Comparison of ENCODE assay signal across 29 cellular contexts in genomic region chr6:3726421-3726820, GRCh38. TPM values are rescaled to one million over a fixed set of nuclear protein-coding genes. Genes with fewer than 3 reads are reported as not detected.
DNase-seq lines count a peak whose midpoint lies in the region; ATAC-seq and TF ChIP-seq lines count a peak whose summit lies in the region.
"Had no signal": no experiment of that assay in that cellular context is flagged by ENCODE, and none has a peak within 500 bp of the region (broad histone marks: within the 10 kb centered on the region; RNA-seq: fewer than 3 reads in every experiment).

No MANE protein-coding gene starts in this region.

- TF ChIP-seq POLR2A in spleen (IDR thresholded peaks at IDR 0.05) = no peak

- H3K27ac ChIP-seq in spleen = no peak overlapping the region
- H3K27ac ChIP-seq: pancreas, SK-N-MC had no signal

- TF ChIP-seq CTCF in endothelial cell (IDR thresholded peaks at IDR 0.05; ENCODE audit: unreplicated experiment) = no peak
- TF ChIP-seq CTCF in spleen (IDR thresholded peaks at IDR 0.05 in 8 of 11, conservative IDR thresholded peaks at IDR 0.05 in 3 of 11) = no peak
- TF ChIP-seq CTCF in MCF 10A (IDR thresholded peaks at IDR 0.05; ENCODE audit: unreplicated experiment) = no peak

- H3K4me1 Mint-ChIP-seq in endothelial cell (ENCODE audit: unreplicated experiment) (peaks cover 9% of the 10 kb centered on the region), MCF 10A (ENCODE audit: insufficient read depth, unreplicated experiment) (no peaks in the 10 kb centered on the region)
- H3K4me1 Mint-ChIP-seq: activated B cell treated with CpG ODN at 0.5 μM for 24 hours; central memory CD8-positive, alpha-beta T cell had no signal

- H3K27ac Mint-ChIP-seq in endothelial cell (ENCODE audit: unreplicated experiment) (no peak overlapping the region), MCF 10A (ENCODE audit: low read depth, unreplicated experiment) (no peak overlapping the region)
- H3K27ac Mint-ChIP-seq: activated B cell treated with CpG ODN at 0.5 μM for 24 hours; activated CD4-positive, alpha-beta T cell treated with anti-CD3 and anti-CD28 coated beads, Interleukin-2, amount 10 ng/mL, durations not matched to agents 7 days and 5 days; CD8-positive, alpha-beta T cell; dendritic cell treated with granulocyte-macrophage colony-stimulating factor and Interleukin-4, amounts not matched to agents 40 ng/mL and 50 ng/mL, for 4 days had no signal

- H3K4me3 Mint-ChIP-seq in endothelial cell (ENCODE audit: unreplicated experiment) (peak overlapping the region; percentile 51), MCF 10A (ENCODE audit: unreplicated experiment) (no peak overlapping the region)
- H3K4me3 Mint-ChIP-seq: activated B cell treated with CpG ODN at 0.5 μM for 24 hours; activated CD4-positive, alpha-beta T cell treated with anti-CD3 and anti-CD28 coated beads, Interleukin-2, amount 10 ng/mL, durations not matched to agents 7 days and 5 days; CD8-positive, alpha-beta T cell; central memory CD8-positive, alpha-beta T cell; dendritic cell treated with granulocyte-macrophage colony-stimulating factor and Interleukin-4, amounts not matched to agents 40 ng/mL and 50 ng/mL, for 4 days; naive thymus-derived CD8-positive, alpha-beta T cell had no signal

- no TSS peak for BruUV-seq in MCF 10A (replicated peaks; lab: Mats Ljungman, UMichigan)

- H3K9me3 ChIP-seq in spleen = no peaks in the 10 kb centered on the region
- H3K9me3 ChIP-seq: BE2C, pancreas had no signal

- H3K27me3 Mint-ChIP-seq in endothelial cell (ENCODE audit: unreplicated experiment) = no peaks in the 10 kb centered on the region
- no peaks in the 10 kb centered on the region for H3K27me3 Mint-ChIP-seq in MCF 10A (ENCODE audit: insufficient read depth, unreplicated experiment)
- H3K27me3 Mint-ChIP-seq: activated B cell treated with CpG ODN at 0.5 μM for 24 hours; dendritic cell treated with granulocyte-macrophage colony-stimulating factor and Interleukin-4, amounts not matched to agents 40 ng/mL and 50 ng/mL, for 4 days had no signal

- CTCF ChIA-PET in MCF 10A (lab: Yijun Ruan, JAX) = interaction anchor here (0.7 to 1.2 kb wide), 2 partner anchors 198 to 329 kb away, joined by 3 read pairs; no protein-coding TSS in a partner anchor

- DNase-seq in RPMI8226 (peak; percentile 59), endothelial cell (ENCODE audit: low spot score) (no peak), spleen (peak; percentile 43), MCF 10A (ENCODE audit: unreplicated experiment) (no peak), H7 (no peak)
- DNase-seq in stimulated activated CD4-positive, alpha-beta T cell treated with anti-CD3 and anti-CD28 coated beads, Interleukin-2, amount 100 ng/mL, for 24 hours = no peak
- no peak for DNase-seq in activated CD4-positive, alpha-beta T cell treated with anti-CD3 and anti-CD28 coated beads, Interleukin-2, amount 50 U/mL, for 4 hours
- DNase-seq: ACHN; activated B cell treated with CpG ODN at 0.5 μM for 24 hours; activated CD4-positive, alpha-beta T cell treated with anti-CD3 and anti-CD28 coated beads, Interleukin-2, amount 10 ng/mL, durations not matched to agents 7 days and 5 days; activated effector memory CD4-positive, alpha-beta T cell treated with anti-CD3 and anti-CD28 coated beads, Interleukin-2, amount 50 U/mL, for 16 hours; activated T-cell treated with anti-CD3 and anti-CD28 coated beads, Interleukin-2, amount 50 U/mL, for 1 hour; BE2C; CD8-positive, alpha-beta T cell; foreskin melanocyte; GOT3; KBM-7; naive thymus-derived CD8-positive, alpha-beta T cell; NCI-H1105; NCI-H187; NCI-H510A; stimulated activated CD4-positive, alpha-beta T cell treated with anti-CD3 and anti-CD28 coated beads, Interleukin-2, amount 100 ng/mL, for 48 hours; trophoblast cell had no signal

- peak; percentile 45 for ATAC-seq in GM19351 (IDR thresholded peaks at IDR 0.05; ENCODE audit: unreplicated experiment)
- ATAC-seq: CD8-positive, alpha-beta T cell; naive thymus-derived CD8-positive, alpha-beta T cell; pancreas had no signal

- H3K27me3 ChIP-seq in spleen (replicated peaks in 1 of 7) (no peaks in the 10 kb centered on the region), H7 (ENCODE audit: control insufficient read depth, insufficient read depth, low read length) (no peaks in the 10 kb centered on the region)
- H3K27me3 ChIP-seq: pancreas had no signal

- 84 to 98% (median 87%) methylated on average over 5 to 13 of the region's 13 CpGs for WGBS in spleen, 5 donors

- H3K36me3 Mint-ChIP-seq in endothelial cell (ENCODE audit: low read depth, unreplicated experiment) (peaks cover 48% of the 10 kb centered on the region), MCF 10A (ENCODE audit: insufficient read depth, unreplicated experiment) (peaks cover 74% of the 10 kb centered on the region)
- H3K36me3 Mint-ChIP-seq: CD8-positive, alpha-beta T cell; naive thymus-derived CD8-positive, alpha-beta T cell had no signal

- H3K4me1 ChIP-seq in spleen = peaks cover 0 to 8% (median 0%) of the 10 kb centered on the region in 6 donors
- H3K4me1 ChIP-seq: BE2C, pancreas had no signal

- POLR2A ChIA-PET in MCF 10A (lab: Yijun Ruan, JAX) = no interaction called here

- H3K4me3 ChIP-seq in spleen (no peak overlapping the region), H7 (ENCODE audit: insufficient read depth, low read depth, low read length) (no peak overlapping the region)
- H3K4me3 ChIP-seq: lung, pancreas, SK-N-MC had no signal

- H3K9me3 Mint-ChIP-seq in endothelial cell (ENCODE audit: unreplicated experiment) (no peaks in the 10 kb centered on the region), MCF 10A (ENCODE audit: unreplicated experiment) (no peaks in the 10 kb centered on the region)
- H3K9me3 Mint-ChIP-seq: activated B cell treated with CpG ODN at 0.5 μM for 24 hours; activated CD4-positive, alpha-beta T cell treated with anti-CD3 and anti-CD28 coated beads, Interleukin-2, amount 10 ng/mL, durations not matched to agents 7 days and 5 days; CD8-positive, alpha-beta T cell; central memory CD8-positive, alpha-beta T cell; dendritic cell treated with granulocyte-macrophage colony-stimulating factor and Interleukin-4, amounts not matched to agents 40 ng/mL and 50 ng/mL, for 4 days; naive thymus-derived CD8-positive, alpha-beta T cell had no signal

- H3K36me3 ChIP-seq in spleen = peaks cover 0 to 96% (median 37%) of the 10 kb centered on the region in 6 donors
- no peaks in the 10 kb centered on the region for H3K36me3 ChIP-seq in H7 (replicated peaks; ENCODE audit: control insufficient read depth, insufficient read depth, low read length)
- H3K36me3 ChIP-seq: BE2C, pancreas had no signal

- intact Hi-C loops in spleen (cut with DNase I; ENCODE audit: low total_unique reads) (no loop called here), MCF 10A (cut with micrococcal nuclease) (no loop called here)

RNA-seq across cellular contexts. Expression of gene PXDC1, which starts 25.1 kb away (rescaled TPM):
- total RNA-seq in endothelial cell (ENCODE audit: unreplicated experiment) = 41.0 TPM
- 10 to 100 TPM; 21.1 to 51.5 (median 32.3) TPM for total RNA-seq in spleen
- polyA plus RNA-seq in spleen = 10 to 100 TPM; 17.7 to 40.1 (median 18.2) TPM
- 48.1 and 51.4 TPM in 2 replicates for total RNA-seq in MCF 10A (2022)
- 1.4 and 4.1 TPM in 2 replicates for total RNA-seq in H7 (2014; rRNA removed; shearing (Covaris generic))
- polyA plus RNA-seq: naive thymus-derived CD8-positive, alpha-beta T cell had no signal

Comparison
In these comparisons a context has a peak if more than half of its experiments do, and no peak if none do; other contexts are left out.
1. DNase-seq: peak in RPMI8226 (single experiment) and spleen (single experiment); none in endothelial cell (single experiment), MCF 10A (single experiment), H7 (single experiment), stimulated activated CD4-positive, alpha-beta T cell treated with anti-CD3 and anti-CD28 coated beads, Interleukin-2, amount 100 ng/mL, for 24 hours (0 of 2) and activated CD4-positive, alpha-beta T cell treated with anti-CD3 and anti-CD28 coated beads, Interleukin-2, amount 50 U/mL, for 4 hours (0 of 2).